Comparison of ENCODE assay signal across 12 cellular contexts in genomic region chr19:4009990-4010807, GRCh38. TPM values are rescaled to one million over a fixed set of nuclear protein-coding genes. Genes with fewer than 3 reads are reported as not detected.
DNase-seq lines count a peak whose midpoint lies in the region; ATAC-seq and TF ChIP-seq lines count a peak whose summit lies in the region.
"Had no signal": no experiment of that assay in that cellular context is flagged by ENCODE, and none has a peak within 500 bp of the region (broad histone marks: within the 10 kb centered on the region; RNA-seq: fewer than 3 reads in every experiment).

No MANE protein-coding gene starts in this region.

- 90 to 96% methylated on average over 17 to 24 of the region's 24 CpGs for WGBS in mesodermal cell (ENCODE audit: insufficient coverage in 2 of 2), 2 experiments
- 31% methylated on average over 10 of the region's 24 CpGs for WGBS in suprapubic skin

- peaks cover 6% of the 10 kb centered on the region for H3K36me3 Mint-ChIP-seq in activated CD4-positive, alpha-beta memory T cell treated with anti-CD3 and anti-CD28 coated beads for 36 hours
- peaks cover 9% of the 10 kb centered on the region for H3K36me3 Mint-ChIP-seq in activated CD4-positive, alpha-beta memory T cell treated with anti-CD3 and anti-CD28 coated beads, Interleukin-2, amount 10 ng/mL, durations not matched to agents 7 days and 5 days (ENCODE audit: low read depth)
- H3K36me3 Mint-ChIP-seq in activated T-helper 2 cell treated with anti-CD3 and anti-CD28 coated beads, Interferon-gamma antibody, Interleukin-2, Interleukin-4, amounts not matched to agents 10 μg/mL and 5 μg/mL and 100 μg/mL, durations not matched to agents 14 hours and 24 hours and 36 hours (ENCODE audit: low read depth): peaks cover 24% of the 10 kb centered on the region

- H3K9me3 ChIP-seq in mesodermal cell (ENCODE audit: control insufficient read depth, low read length): no peaks in the 10 kb centered on the region
- no peaks in the 10 kb centered on the region for H3K9me3 ChIP-seq in suprapubic skin
- H3K9me3 ChIP-seq: thoracic aorta had no signal

- ATAC-seq in esophagus mucosa: no peak
- no peak for ATAC-seq in stimulated activated naive CD8-positive, alpha-beta T cell treated with anti-CD3 and anti-CD28 coated beads, Interleukin-15, Interleukin-2, amounts not matched to agents 100 U/mL and 50 U/mL, for 24 hours
- no peak for ATAC-seq in HG03439 (IDR thresholded peaks at IDR 0.05; ENCODE audit: unreplicated experiment)

- H3K4me3 Mint-ChIP-seq in activated CD4-positive, alpha-beta memory T cell treated with anti-CD3 and anti-CD28 coated beads for 36 hours: peak overlapping the region; percentile 8
- H3K4me3 Mint-ChIP-seq in activated CD4-positive, alpha-beta memory T cell treated with anti-CD3 and anti-CD28 coated beads, Interleukin-2, amount 10 ng/mL, durations not matched to agents 7 days and 5 days: no peak overlapping the region
- H3K4me3 Mint-ChIP-seq in activated T-helper 2 cell treated with anti-CD3 and anti-CD28 coated beads, Interferon-gamma antibody, Interleukin-2, Interleukin-4, amounts not matched to agents 10 μg/mL and 5 μg/mL and 100 μg/mL, durations not matched to agents 14 hours and 24 hours and 36 hours (ENCODE audit: low read depth): peak overlapping the region; percentile 86
- H3K4me3 Mint-ChIP-seq: dendritic cell treated with granulocyte-macrophage colony-stimulating factor and Interleukin-4, amounts not matched to agents 40 ng/mL and 50 ng/mL, for 4 days had no signal

- no peaks in the 10 kb centered on the region for H3K27me3 ChIP-seq in suprapubic skin

- H3K27ac ChIP-seq in mesodermal cell (ENCODE audit: low read depth, low read length, severe bottlenecking): peak overlapping the region; percentile 53
- H3K27ac ChIP-seq in suprapubic skin: peak overlapping the region; percentile 10
- H3K27ac ChIP-seq: thoracic aorta had no signal

- intact Hi-C loops in activated CD4-positive, alpha-beta memory T cell treated with anti-CD3 and anti-CD28 coated beads for 36 hours (cut with micrococcal nuclease): loop anchor here (5.0 kb wide), 1 partner anchor 112 kb away; the partner anchor contains the start of gene MAP2K2
- intact Hi-C loops in activated T-helper 2 cell treated with anti-CD3 and anti-CD28 coated beads, Interferon-gamma antibody, Interleukin-2, Interleukin-4, amounts not matched to agents 10 μg/mL and 5 μg/mL and 100 μg/mL, durations not matched to agents 14 hours and 24 hours and 36 hours (cut with micrococcal nuclease): loop anchor here (5.0 to 10.0 kb wide), 2 partner anchors 57 to 115 kb away; partner anchors contain the start of genes MAP2K2 and ZBTB7A

- H3K4me1 ChIP-seq in mesodermal cell (ENCODE audit: control insufficient read depth, insufficient read depth, low read length, poor library complexity, severe bottlenecking): peaks cover 11% of the 10 kb centered on the region
- H3K4me1 ChIP-seq in suprapubic skin: peaks cover 49% of the 10 kb centered on the region

- no peaks in the 10 kb centered on the region for H3K27me3 Mint-ChIP-seq in activated CD4-positive, alpha-beta memory T cell treated with anti-CD3 and anti-CD28 coated beads for 36 hours
- no peaks in the 10 kb centered on the region for H3K27me3 Mint-ChIP-seq in activated CD4-positive, alpha-beta memory T cell treated with anti-CD3 and anti-CD28 coated beads, Interleukin-2, amount 10 ng/mL, durations not matched to agents 7 days and 5 days
- no peaks in the 10 kb centered on the region for H3K27me3 Mint-ChIP-seq in activated T-helper 2 cell treated with anti-CD3 and anti-CD28 coated beads, Interferon-gamma antibody, Interleukin-2, Interleukin-4, amounts not matched to agents 10 μg/mL and 5 μg/mL and 100 μg/mL, durations not matched to agents 14 hours and 24 hours and 36 hours (ENCODE audit: low read depth)
- H3K27me3 Mint-ChIP-seq: dendritic cell treated with granulocyte-macrophage colony-stimulating factor and Interleukin-4, amounts not matched to agents 40 ng/mL and 50 ng/mL, for 4 days had no signal

- CTCF ChIA-PET in activated CD4-positive, alpha-beta memory T cell treated with anti-CD3 and anti-CD28 coated beads for 36 hours (lab: Charles Lee): no interaction called here
- CTCF ChIA-PET in activated CD4-positive, alpha-beta memory T cell treated with anti-CD3 and anti-CD28 coated beads, Interleukin-2, amount 10 ng/mL, durations not matched to agents 7 days and 5 days (lab: Charles Lee): interaction anchor here (1.7 kb wide), 1 partner anchor 25 kb away, joined by 8 read pairs; the partner anchor contains the start of gene EEF2

- no peak overlapping the region for H3K4me3 ChIP-seq in mesodermal cell (ENCODE audit: extremely low read depth, insufficient read depth, low read length, poor library complexity, severe bottlenecking)
- peak overlapping the region; percentile 10 for H3K4me3 ChIP-seq in suprapubic skin

- POLR2A ChIA-PET in activated CD4-positive, alpha-beta memory T cell treated with anti-CD3 and anti-CD28 coated beads for 36 hours (lab: Charles Lee): no interaction called here
- POLR2A ChIA-PET in activated CD4-positive, alpha-beta memory T cell treated with anti-CD3 and anti-CD28 coated beads, Interleukin-2, amount 10 ng/mL, durations not matched to agents 7 days and 5 days (lab: Charles Lee): interaction anchor here (1.4 kb wide), 1 partner anchor 25 kb away, joined by 4 read pairs; the partner anchor contains the start of gene EEF2

- DNase-seq in activated CD4-positive, alpha-beta memory T cell treated with anti-CD3 and anti-CD28 coated beads for 36 hours: no peak
- no peak for DNase-seq in activated CD4-positive, alpha-beta memory T cell treated with anti-CD3 and anti-CD28 coated beads, Interleukin-2, amount 10 ng/mL, durations not matched to agents 7 days and 5 days
- DNase-seq in activated T-helper 2 cell treated with anti-CD3 and anti-CD28 coated beads, Interferon-gamma antibody, Interleukin-2, Interleukin-4, amounts not matched to agents 10 μg/mL and 5 μg/mL and 100 μg/mL, durations not matched to agents 14 hours and 24 hours and 36 hours (ENCODE audit: low spot score): no peak
- peak in 1 of 2 donors; percentile 58 for DNase-seq in suprapubic skin (ENCODE audit: low spot score in 2 of 2)
- DNase-seq in stimulated activated naive CD8-positive, alpha-beta T cell treated with anti-CD3 and anti-CD28 coated beads, Interleukin-15, Interleukin-2, amounts not matched to agents 100 U/mL and 50 U/mL, for 24 hours: no peak
- DNase-seq: activated CD8-positive, alpha-beta memory T cell treated with anti-CD3 and anti-CD28 coated beads, Interleukin-2, amount 50 U/mL, for 48 hours; NCI-H2081 had no signal

- no peak overlapping the region for H3K27ac Mint-ChIP-seq in activated CD4-positive, alpha-beta memory T cell treated with anti-CD3 and anti-CD28 coated beads for 36 hours
- H3K27ac Mint-ChIP-seq in activated CD4-positive, alpha-beta memory T cell treated with anti-CD3 and anti-CD28 coated beads, Interleukin-2, amount 10 ng/mL, durations not matched to agents 7 days and 5 days: no peak overlapping the region
- H3K27ac Mint-ChIP-seq in activated T-helper 2 cell treated with anti-CD3 and anti-CD28 coated beads, Interferon-gamma antibody, Interleukin-2, Interleukin-4, amounts not matched to agents 10 μg/mL and 5 μg/mL and 100 μg/mL, durations not matched to agents 14 hours and 24 hours and 36 hours: no peak overlapping the region

- H3K4me1 Mint-ChIP-seq in activated CD4-positive, alpha-beta memory T cell treated with anti-CD3 and anti-CD28 coated beads for 36 hours (ENCODE audit: low read depth): peaks cover 35% of the 10 kb centered on the region
- H3K4me1 Mint-ChIP-seq in activated CD4-positive, alpha-beta memory T cell treated with anti-CD3 and anti-CD28 coated beads, Interleukin-2, amount 10 ng/mL, durations not matched to agents 7 days and 5 days: peaks cover 32% of the 10 kb centered on the region
- H3K4me1 Mint-ChIP-seq in activated T-helper 2 cell treated with anti-CD3 and anti-CD28 coated beads, Interferon-gamma antibody, Interleukin-2, Interleukin-4, amounts not matched to agents 10 μg/mL and 5 μg/mL and 100 μg/mL, durations not matched to agents 14 hours and 24 hours and 36 hours (ENCODE audit: low read depth): peaks cover 8% of the 10 kb centered on the region

- no peak for TF ChIP-seq EP300 in suprapubic skin (IDR thresholded peaks at IDR 0.05)

- H3K36me3 ChIP-seq in mesodermal cell (ENCODE audit: control insufficient read depth, insufficient read depth, low read length) (peaks cover 43% of the 10 kb centered on the region), suprapubic skin (peaks cover 20% of the 10 kb centered on the region)

- TF ChIP-seq POLR2A in suprapubic skin (IDR thresholded peaks at IDR 0.05): no peak

- no peak for TF ChIP-seq CTCF in suprapubic skin (IDR thresholded peaks at IDR 0.05)

- H3K9me3 Mint-ChIP-seq in activated CD4-positive, alpha-beta memory T cell treated with anti-CD3 and anti-CD28 coated beads for 36 hours: no peaks in the 10 kb centered on the region
- no peaks in the 10 kb centered on the region for H3K9me3 Mint-ChIP-seq in activated CD4-positive, alpha-beta memory T cell treated with anti-CD3 and anti-CD28 coated beads, Interleukin-2, amount 10 ng/mL, durations not matched to agents 7 days and 5 days
- H3K9me3 Mint-ChIP-seq in activated T-helper 2 cell treated with anti-CD3 and anti-CD28 coated beads, Interferon-gamma antibody, Interleukin-2, Interleukin-4, amounts not matched to agents 10 μg/mL and 5 μg/mL and 100 μg/mL, durations not matched to agents 14 hours and 24 hours and 36 hours: no peaks in the 10 kb centered on the region
- H3K9me3 Mint-ChIP-seq: dendritic cell treated with granulocyte-macrophage colony-stimulating factor and Interleukin-4, amounts not matched to agents 40 ng/mL and 50 ng/mL, for 4 days had no signal

RNA-seq across cellular contexts. Expression of gene PIAS4, which starts 2.7 kb away (rescaled TPM):
- 10 to 100 TPM; 22.5 to 24.4 TPM for total RNA-seq in activated CD4-positive, alpha-beta memory T cell treated with anti-CD3 and anti-CD28 coated beads for 36 hours
- total RNA-seq in activated CD4-positive, alpha-beta memory T cell treated with anti-CD3 and anti-CD28 coated beads, Interleukin-2, amount 10 ng/mL, durations not matched to agents 7 days and 5 days: 10 to 100 TPM; 28.6 to 33.2 TPM
- 31.5 and 36.3 TPM in 2 replicates for total RNA-seq in activated T-helper 2 cell treated with anti-CD3 and anti-CD28 coated beads, Interferon-gamma antibody, Interleukin-2, Interleukin-4, amounts not matched to agents 10 μg/mL and 5 μg/mL and 100 μg/mL, durations not matched to agents 14 hours and 24 hours and 36 hours
- polyA plus RNA-seq in mesodermal cell (2013, experiment 1 of 2): 37.9 TPM
- 25.8 TPM for polyA plus RNA-seq in mesodermal cell (2013, experiment 2 of 2)
- total RNA-seq in suprapubic skin: 10 to 100 TPM; 17.1 to 28.7 (median 22.6) TPM
- 19.3 TPM for total RNA-seq in esophagus mucosa

RNA-seq across cellular contexts. Expression of gene EEF2, which starts 24.9 kb away (rescaled TPM):
- 1,000 to 10,000 TPM; 3,113 to 3,225 TPM for total RNA-seq in activated CD4-positive, alpha-beta memory T cell treated with anti-CD3 and anti-CD28 coated beads for 36 hours
- 1,000 to 10,000 TPM; 1,543 to 1,592 TPM for total RNA-seq in activated CD4-positive, alpha-beta memory T cell treated with anti-CD3 and anti-CD28 coated beads, Interleukin-2, amount 10 ng/mL, durations not matched to agents 7 days and 5 days
- total RNA-seq in activated T-helper 2 cell treated with anti-CD3 and anti-CD28 coated beads, Interferon-gamma antibody, Interleukin-2, Interleukin-4, amounts not matched to agents 10 μg/mL and 5 μg/mL and 100 μg/mL, durations not matched to agents 14 hours and 24 hours and 36 hours: 2,377 and 2,451 TPM in 2 replicates
- polyA plus RNA-seq in mesodermal cell (2013, experiment 1 of 2): 1,893 TPM
- 1,823 TPM for polyA plus RNA-seq in mesodermal cell (2013, experiment 2 of 2)
- 1,000 to 10,000 TPM; 1,423 to 2,137 (median 2,023) TPM for total RNA-seq in suprapubic skin
- 2,169 TPM for total RNA-seq in esophagus mucosa

RNA-seq across cellular contexts. Expression of gene DAPK3, which starts 39.3 kb away (rescaled TPM):
- 10 to 100 TPM; 32.4 to 33.3 TPM for total RNA-seq in activated CD4-positive, alpha-beta memory T cell treated with anti-CD3 and anti-CD28 coated beads for 36 hours
- 10 to 100 TPM; 41.3 to 42.7 TPM for total RNA-seq in activated CD4-positive, alpha-beta memory T cell treated with anti-CD3 and anti-CD28 coated beads, Interleukin-2, amount 10 ng/mL, durations not matched to agents 7 days and 5 days
- total RNA-seq in activated T-helper 2 cell treated with anti-CD3 and anti-CD28 coated beads, Interferon-gamma antibody, Interleukin-2, Interleukin-4, amounts not matched to agents 10 μg/mL and 5 μg/mL and 100 μg/mL, durations not matched to agents 14 hours and 24 hours and 36 hours: 40.1 and 43.3 TPM in 2 replicates
- 78.8 TPM for polyA plus RNA-seq in mesodermal cell (2013, experiment 1 of 2)
- polyA plus RNA-seq in mesodermal cell (2013, experiment 2 of 2): 64.6 TPM
- total RNA-seq in suprapubic skin (10 to 100 TPM; 56.5 to 71.8 (median 61.7) TPM), esophagus mucosa (28.8 TPM)

RNA-seq across cellular contexts. Expression of gene ZBTB7A, which starts 56.5 kb away (rescaled TPM):
- total RNA-seq in activated CD4-positive, alpha-beta memory T cell treated with anti-CD3 and anti-CD28 coated beads for 36 hours: 10 to 100 TPM; 31.0 to 32.5 TPM
- 10 to 100 TPM; 53.1 to 53.5 TPM for total RNA-seq in activated CD4-positive, alpha-beta memory T cell treated with anti-CD3 and anti-CD28 coated beads, Interleukin-2, amount 10 ng/mL, durations not matched to agents 7 days and 5 days
- total RNA-seq in activated T-helper 2 cell treated with anti-CD3 and anti-CD28 coated beads, Interferon-gamma antibody, Interleukin-2, Interleukin-4, amounts not matched to agents 10 μg/mL and 5 μg/mL and 100 μg/mL, durations not matched to agents 14 hours and 24 hours and 36 hours: 39.9 and 41.2 TPM in 2 replicates
- 9.1 TPM for polyA plus RNA-seq in mesodermal cell (2013, experiment 1 of 2)
- 8.0 TPM for polyA plus RNA-seq in mesodermal cell (2013, experiment 2 of 2)
- total RNA-seq in suprapubic skin: 10 to 100 TPM; 60.3 to 94.2 (median 77.4) TPM
- 53.7 TPM for total RNA-seq in esophagus mucosa
